ENCODE assay signal across 9 cellular contexts in genomic region chr4:80362578-80363181, GRCh38. TPM values are rescaled to one million over a fixed set of nuclear protein-coding genes. Genes with fewer than 3 reads are reported as not detected.
DNase-seq lines count a peak whose midpoint lies in the region; ATAC-seq and TF ChIP-seq lines count a peak whose summit lies in the region.
"Had no signal": no experiment of that assay in that cellular context is flagged by ENCODE, and none has a peak within 500 bp of the region (broad histone marks: within the 10 kb centered on the region; RNA-seq: fewer than 3 reads in every experiment).

No MANE protein-coding gene starts in this region.

- no peaks in the 10 kb centered on the region for H3K79me2 ChIP-seq in OCI-LY7 (ENCODE audit: insufficient read depth, low read depth, low read length)

- no peak overlapping the region for H3K4me3 Mint-ChIP-seq in activated naive CD4-positive, alpha-beta T cell treated with anti-CD3 and anti-CD28 coated beads for 36 hours

- H3K4me1 Mint-ChIP-seq in activated naive CD4-positive, alpha-beta T cell treated with anti-CD3 and anti-CD28 coated beads for 36 hours (ENCODE audit: low read depth): peaks cover 6% of the 10 kb centered on the region

- BruUV-seq in OCI-LY7 (replicated peaks; lab: Mats Ljungman, UMichigan): no TSS peak

- peak overlapping the region; percentile 52; the same call in 1 of the 2 replicates for H2AFZ ChIP-seq in OCI-LY7 (ENCODE audit: low read length)

- peak overlapping the region; percentile 46 for H3K4me2 ChIP-seq in OCI-LY7 (ENCODE audit: low read length)

- H3K27ac Mint-ChIP-seq in activated naive CD4-positive, alpha-beta T cell treated with anti-CD3 and anti-CD28 coated beads for 36 hours: no peak overlapping the region

- peaks cover 10% of the 10 kb centered on the region for H3K27me3 Mint-ChIP-seq in activated naive CD4-positive, alpha-beta T cell treated with anti-CD3 and anti-CD28 coated beads for 36 hours (ENCODE audit: low read depth)

- no peaks in the 10 kb centered on the region for H3K9me3 Mint-ChIP-seq in activated naive CD4-positive, alpha-beta T cell treated with anti-CD3 and anti-CD28 coated beads for 36 hours

- peak overlapping the region; percentile 28 for H3K4me3 ChIP-seq in OCI-LY7 (ENCODE audit: low read depth, low read length, poor library complexity, severe bottlenecking)

- CTCF ChIA-PET in OCI-LY7 (lab: Charles Lee; ENCODE audit: unreplicated experiment): interaction anchor here (0.6 to 1.3 kb wide), 7 partner anchors 670 to 992 kb away, joined by 3 to 8 read pairs (median 3); no protein-coding TSS in a partner anchor
- CTCF ChIA-PET in activated naive CD4-positive, alpha-beta T cell treated with anti-CD3 and anti-CD28 coated beads for 36 hours (lab: Charles Lee): interaction anchor here (0.6 to 5.1 kb wide), 16 partner anchors 9 to 707 kb away, joined by 3 to 35 read pairs (median 4); no protein-coding TSS in a partner anchor

- peaks cover 40% of the 10 kb centered on the region for H3K4me1 ChIP-seq in OCI-LY7 (ENCODE audit: insufficient read depth, low read length, poor library complexity, severe bottlenecking)

- H3K9me3 ChIP-seq in OCI-LY7 (ENCODE audit: low read length): peaks cover 31% of the 10 kb centered on the region

- peak; percentile 42 for ATAC-seq in HG03060 (IDR thresholded peaks at IDR 0.05; ENCODE audit: low read depth, unreplicated experiment)
- ATAC-seq in HG03159 (IDR thresholded peaks at IDR 0.05; ENCODE audit: unreplicated experiment): no peak

- H3K36me3 Mint-ChIP-seq in activated naive CD4-positive, alpha-beta T cell treated with anti-CD3 and anti-CD28 coated beads for 36 hours (ENCODE audit: low read depth): no peaks in the 10 kb centered on the region

- POLR2A ChIA-PET in OCI-LY7 (lab: Charles Lee): interaction anchor here (0.6 to 2.6 kb wide), 15 partner anchors 238 to 1246 kb away, joined by 3 to 16 read pairs (median 5); no protein-coding TSS in a partner anchor

- peak; percentile 98 for TF ChIP-seq CTCF in OCI-LY7 (conservative IDR thresholded peaks at IDR 0.05; ENCODE audit: low read length)

- H3K27ac ChIP-seq in OCI-LY7 (ENCODE audit: low read depth, low read length, poor library complexity, severe bottlenecking): peak overlapping the region; percentile 51

- peak in 5 of 6 experiments; percentile 20 to 61 (median 24) for DNase-seq in stimulated activated naive CD4-positive, alpha-beta T cell (lab: John Stamatoyannopoulos, UW)
- no peak for DNase-seq in stimulated activated naive CD4-positive, alpha-beta T cell treated with Interleukin-2 at 50 U/mL for 16 hours (lab: John Stamatoyannopoulos, UW)
- DNase-seq in OCI-LY7 (ENCODE audit: low spot score): peak; percentile 86
- peak; percentile 73 for DNase-seq in activated naive CD4-positive, alpha-beta T cell treated with anti-CD3 and anti-CD28 coated beads for 36 hours
- DNase-seq in iPS-NIHi11 (ENCODE audit: low spot score): peak; percentile 48
- DNase-seq in stimulated activated CD4-positive, alpha-beta T cell treated with anti-CD3 and anti-CD28 coated beads, Interleukin-4, amount 100 ng/mL, for 1 hour: peak; percentile 35

- H3K36me3 ChIP-seq in OCI-LY7 (ENCODE audit: insufficient read depth, low read length): peaks cover 32% of the 10 kb centered on the region

- no peaks in the 10 kb centered on the region for H4K20me1 ChIP-seq in OCI-LY7 (ENCODE audit: insufficient read depth, low read length)

- H3K9me2 ChIP-seq in OCI-LY7 (ENCODE audit: insufficient read depth, low read length): no peaks in the 10 kb centered on the region

- intact Hi-C loops in OCI-LY7 (cut with micrococcal nuclease; ENCODE audit: unreplicated experiment): loop anchor here (1.0 to 2.0 kb wide), 6 partner anchors 628 to 989 kb away; no protein-coding TSS in a partner anchor
- intact Hi-C loops in activated naive CD4-positive, alpha-beta T cell treated with anti-CD3 and anti-CD28 coated beads for 36 hours (cut with micrococcal nuclease): loop anchor here (1.0 to 10.0 kb wide), 4 partner anchors 422 to 988 kb away; no protein-coding TSS in a partner anchor

RNA-seq across cellular contexts. Expression of gene CFAP299, which starts 27.1 kb away (rescaled TPM):
- total RNA-seq in OCI-LY7 (2014; rRNA removed; shearing (Covaris generic)): 0.63 and 4.1 TPM in 2 replicates
- 3.7 and 4.3 TPM in 2 replicates for total RNA-seq in OCI-LY7 (2022)
- not detected for total RNA-seq in activated naive CD4-positive, alpha-beta T cell treated with anti-CD3 and anti-CD28 coated beads for 36 hours
- total RNA-seq: glomerular endothelial cell had no signal
